11 cellular contexts compared by ENCODE assay signal in genomic region chr7:539731-540411, GRCh38. TPM values are rescaled to one million over a fixed set of nuclear protein-coding genes. Genes with fewer than 3 reads are reported as not detected.
DNase-seq lines count a peak whose midpoint lies in the region; TF ChIP-seq lines count a peak whose summit lies in the region.
"Had no signal": no experiment of that assay in that cellular context is flagged by ENCODE, and none has a peak within 500 bp of the region (broad histone marks: within the 10 kb centered on the region; RNA-seq: fewer than 3 reads in every experiment).

No MANE protein-coding gene starts in this region.

- TF ChIP-seq POLR2A in lower leg skin (IDR thresholded peaks at IDR 0.05) = no peak

- H3K9ac ChIP-seq in skeletal muscle satellite cell (ENCODE audit: low read depth, low read length) = peak overlapping the region; percentile 9

- H3K4me1 ChIP-seq in skeletal muscle satellite cell (ENCODE audit: control insufficient read depth, insufficient read depth, low read length) = peaks cover 52% of the 10 kb centered on the region

- DNase-seq in HFF-Myc (ENCODE audit: extremely low read depth, low read depth) (peak; percentile 68), RWPE1 (ENCODE audit: low spot score) (peak; percentile 99), fibroblast of villous mesenchyme (ENCODE audit: low read depth) (peak; percentile 89), NCI-H2081 treated with DMSO at 0.1 percent for 48 hours (lab: John Stamatoyannopoulos, UW) (no peak), lower leg skin (ENCODE audit: low spot score in 2 of 2) (no peak), NOMO-1 treated with dmso at 0.1 percent for 144 hours (lab: John Stamatoyannopoulos, UW; ENCODE audit: unreplicated experiment) (no peak)
- no peak for DNase-seq in activated naive CD4-positive, alpha-beta T cell (lab: John Stamatoyannopoulos, UW)
- DNase-seq: activated naive CD4-positive, alpha-beta T cell treated with Interleukin-2 at 50 U/mL for 16 hours; erythroblast; naive B cell had no signal

- H3K4me3 ChIP-seq in HFF-Myc (replicated peaks; ENCODE audit: low read depth, low read length) (no peak overlapping the region), fibroblast of villous mesenchyme (ENCODE audit: low read depth, low read length) (no peak overlapping the region), skeletal muscle satellite cell (ENCODE audit: low read length) (no peak overlapping the region), lower leg skin (ENCODE audit: low read depth, poor library complexity, severe bottlenecking) (no peak overlapping the region)

- CTCF ChIA-PET in RWPE1 (lab: Yijun Ruan, JAX) = no interaction called here

- intact Hi-C loops in lower leg skin (cut with DNase I; ENCODE audit: low total_unique reads) = no loop called here

- H3K9me3 ChIP-seq in skeletal muscle satellite cell (replicated peaks; ENCODE audit: low read length) = no peaks in the 10 kb centered on the region

- POLR2A ChIA-PET in RWPE1 (lab: Yijun Ruan, JAX; ENCODE audit: low non-redundant PET) = interaction anchor here (0.6 kb wide), 1 partner anchor 16 kb away, joined by 3 read pairs; no protein-coding TSS in a partner anchor

- 53 to 56% methylated on average over 10 to 15 of the region's 17 CpGs for WGBS in lower leg skin, 2 donors

- no peaks in the 10 kb centered on the region for H3K27me3 ChIP-seq in skeletal muscle satellite cell (ENCODE audit: control insufficient read depth, insufficient read depth, low read length)

- no peak overlapping the region for H3K4me2 ChIP-seq in skeletal muscle satellite cell (ENCODE audit: low read length)

- H3K27ac ChIP-seq in RWPE1 = peak overlapping the region; percentile 100

- TF ChIP-seq CTCF in HFF-Myc (IDR thresholded peaks at IDR 0.05; ENCODE audit: low read depth, low read length, missing control alignments) (no peak), RWPE1 (conservative IDR thresholded peaks at IDR 0.05; ENCODE audit: low read depth) (no peak), fibroblast of villous mesenchyme (IDR thresholded peaks at IDR 0.05; ENCODE audit: insufficient read depth, low read depth, low read length) (no peak), lower leg skin (IDR thresholded peaks at IDR 0.05) (no peak)

- H3K36me3 ChIP-seq in skeletal muscle satellite cell (ENCODE audit: insufficient read depth, low read length) = no peaks in the 10 kb centered on the region

RNA-seq across cellular contexts. Expression of gene PDGFA, which starts 20.2 kb away (rescaled TPM):
- 43.2 and 86.7 TPM in 2 replicates for total RNA-seq in fibroblast of villous mesenchyme
- total RNA-seq in skeletal muscle satellite cell (2012; rRNA removed) = 4.1 and 16.2 TPM in 2 replicates
- 10 to 100 TPM; 13.0 to 27.0 (median 20.5) TPM for total RNA-seq in lower leg skin

Comparison
In these comparisons a context has a peak if more than half of its experiments do, and no peak if none do; other contexts are left out.
1. DNase-seq: peak in HFF-Myc (single experiment), RWPE1 (single experiment) and fibroblast of villous mesenchyme (single experiment); none in NCI-H2081 treated with DMSO at 0.1 percent for 48 hours (single experiment), lower leg skin (0 of 2), activated naive CD4-positive, alpha-beta T cell (0 of 4) and NOMO-1 treated with dmso at 0.1 percent for 144 hours (single experiment).